Comparison of ENCODE assay signal across 1 cellular context in the genomic region with DNA sequence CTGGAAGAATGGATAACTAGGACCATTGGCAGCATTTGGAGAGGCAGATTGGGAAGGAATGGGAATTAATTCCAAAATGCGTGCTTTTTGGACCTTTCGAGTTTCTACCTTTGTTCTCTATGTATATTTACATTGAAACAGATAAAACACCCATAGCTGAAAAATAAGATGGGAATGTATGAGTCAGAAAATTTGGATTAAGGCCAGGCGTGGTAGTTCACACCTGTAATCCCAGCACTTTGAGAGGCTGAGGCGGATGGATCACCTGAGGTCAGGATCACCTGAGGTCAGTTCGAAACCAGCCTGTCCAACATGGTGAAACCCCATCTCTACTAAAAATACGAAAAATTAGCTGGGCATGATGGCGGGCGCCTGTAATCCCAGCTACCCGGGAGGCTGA.
TF ChIP-seq lines count a peak whose summit lies in the region.

No MANE protein-coding gene starts in this region.

TF ChIP-seq in HEK293, 187 proteins besides CTCF, POLR2A, EP300 and RAD21:
- TF ChIP-seq, protein P1, sequence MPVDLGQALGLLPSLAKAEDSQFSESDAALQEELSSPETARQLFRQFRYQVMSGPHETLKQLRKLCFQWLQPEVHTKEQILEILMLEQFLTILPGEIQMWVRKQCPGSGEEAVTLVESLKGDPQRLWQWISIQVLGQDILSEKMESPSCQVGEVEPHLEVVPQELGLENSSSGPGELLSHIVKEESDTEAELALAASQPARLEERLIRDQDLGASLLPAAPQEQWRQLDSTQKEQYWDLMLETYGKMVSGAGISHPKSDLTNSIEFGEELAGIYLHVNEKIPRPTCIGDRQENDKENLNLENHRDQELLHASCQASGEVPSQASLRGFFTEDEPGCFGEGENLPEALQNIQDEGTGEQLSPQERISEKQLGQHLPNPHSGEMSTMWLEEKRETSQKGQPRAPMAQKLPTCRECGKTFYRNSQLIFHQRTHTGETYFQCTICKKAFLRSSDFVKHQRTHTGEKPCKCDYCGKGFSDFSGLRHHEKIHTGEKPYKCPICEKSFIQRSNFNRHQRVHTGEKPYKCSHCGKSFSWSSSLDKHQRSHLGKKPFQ (tag by site-specific recombination; IDR thresholded peaks at IDR 0.05) = peak; percentile 52; the same call in 1 of the 2 replicates
